ENCODE assay signal across 7 cellular contexts in genomic region chr19:35645680-35646511, GRCh38. TPM values are rescaled to one million over a fixed set of nuclear protein-coding genes. Genes with fewer than 3 reads are reported as not detected.
DNase-seq lines count a peak whose midpoint lies in the region; ATAC-seq and TF ChIP-seq lines count a peak whose summit lies in the region.
"Had no signal": no experiment of that assay in that cellular context is flagged by ENCODE, and none has a peak within 500 bp of the region (broad histone marks: within the 10 kb centered on the region; RNA-seq: fewer than 3 reads in every experiment).

No MANE protein-coding gene starts in this region.

- DNase-seq in ascending aorta (ENCODE audit: low spot score in 2 of 2): no peak
- DNase-seq in psoas muscle: no peak
- no peak for DNase-seq in foreskin keratinocyte
- no peak for DNase-seq in NCI-H510A (lab: John Stamatoyannopoulos, UW)
- no peak for DNase-seq in T1000 (lab: John Stamatoyannopoulos, UW)

- intact Hi-C loops in ascending aorta (cut with DNase I): loop anchor here (2.0 to 10.0 kb wide), 7 partner anchors 57 to 971 kb away; partner anchors contain the start of genes ALKBH6, SCGB2B2, THAP8 and USF2
- intact Hi-C loops in psoas muscle (cut with DNase I): loop anchor here in 1 of 2 donors (5.0 kb wide), 2 partner anchors 71 to 99 kb away; partner anchors contain the start of genes KMT2B and TMEM147

- H3K27ac ChIP-seq in KMS-11 (no peak overlapping the region), ascending aorta (peak overlapping the region; percentile 85 to 91), psoas muscle (no peak overlapping the region), foreskin keratinocyte (no peak overlapping the region)

- ATAC-seq in psoas muscle (no peak), foreskin keratinocyte (no peak)

- 76 to 80% (median 77%) methylated on average over 7 of the region's 7 CpGs for WGBS in psoas muscle, 3 donors

- TF ChIP-seq CTCF in KMS-11 (conservative IDR thresholded peaks at IDR 0.05; ENCODE audit: low read depth, low read length): no peak
- TF ChIP-seq CTCF in ascending aorta (IDR thresholded peaks at IDR 0.05): no peak
- TF ChIP-seq CTCF in psoas muscle (IDR thresholded peaks at IDR 0.05): no peak
- TF ChIP-seq CTCF in foreskin keratinocyte (conservative IDR thresholded peaks at IDR 0.05): no peak

- H3K9me3 ChIP-seq in ascending aorta (no peaks in the 10 kb centered on the region), psoas muscle (no peaks in the 10 kb centered on the region)
- H3K9me3 ChIP-seq: ovary had no signal

- H2AFZ ChIP-seq in KMS-11 (ENCODE audit: low read depth): peak overlapping the region; percentile 67; the same call in 1 of the 2 replicates

- H3K4me1 ChIP-seq in KMS-11 (ENCODE audit: low read depth, poor library complexity, severe bottlenecking) (peaks cover 39% of the 10 kb centered on the region), ascending aorta (peaks cover 0 to 33% of the 10 kb centered on the region in 2 donors), psoas muscle (peaks cover 21% of the 10 kb centered on the region), foreskin keratinocyte (no peaks in the 10 kb centered on the region)

- H3K4me2 ChIP-seq in KMS-11: peak overlapping the region; percentile 95

- peaks cover 26% of the 10 kb centered on the region for H3K79me2 ChIP-seq in KMS-11 (ENCODE audit: insufficient read depth, low read depth)

- H3K27me3 ChIP-seq in KMS-11 (ENCODE audit: insufficient read depth, low read depth) (no peaks in the 10 kb centered on the region), ascending aorta (no peaks in the 10 kb centered on the region), psoas muscle (ENCODE audit: insufficient read depth in 3 of 3, low read length in 2 of 3) (no peaks in the 10 kb centered on the region), foreskin keratinocyte (no peaks in the 10 kb centered on the region)
- H3K27me3 ChIP-seq: ovary had no signal

- H3K36me3 ChIP-seq in KMS-11 (ENCODE audit: insufficient read depth) (no peaks in the 10 kb centered on the region), ascending aorta (peaks cover under 1 to 3% of the 10 kb centered on the region in 2 donors), psoas muscle (ENCODE audit: insufficient read depth in 1 of 2, low read depth in 1 of 2) (peaks cover 1 to 15% of the 10 kb centered on the region in 2 donors)
- H3K36me3 ChIP-seq: ovary had no signal

- no peaks in the 10 kb centered on the region for H4K20me1 ChIP-seq in KMS-11 (ENCODE audit: insufficient read depth)

- H3K9ac ChIP-seq in KMS-11: no peak overlapping the region

- H3K4me3 ChIP-seq in KMS-11 (IDR thresholded peaks at IDR 0.05; ENCODE audit: insufficient read depth, low read depth, low read length) (no peak overlapping the region), ascending aorta (no peak overlapping the region), psoas muscle (peak overlapping the region; percentile 67)

RNA-seq across cellular contexts. Expression of gene COX6B1, which starts 2.2 kb away (rescaled TPM):
- total RNA-seq in ascending aorta: 301 TPM
- total RNA-seq in psoas muscle: 100 to 1,000 TPM; 631 to 878 (median 757) TPM
- 1,000 to 10,000 TPM in 2 of 3 donors, 100 to 1,000 TPM in 1; 912 to 1,724 (median 1,459) TPM for polyA plus RNA-seq in psoas muscle
- 440 and 488 TPM in 2 replicates for total RNA-seq in foreskin keratinocyte
- 765 and 815 TPM in 2 replicates for polyA plus RNA-seq in foreskin keratinocyte

RNA-seq across cellular contexts. Expression of gene ETV2, which starts 4.4 kb away (rescaled TPM):
- total RNA-seq in ascending aorta (4.8 TPM), psoas muscle (not detected), foreskin keratinocyte (0.71 and 0.82 TPM in 2 replicates)
- polyA plus RNA-seq in psoas muscle (under 1 TPM; 0.19 to 0.23 (median 0.20) TPM), foreskin keratinocyte (1.7 and 2.0 TPM in 2 replicates)

RNA-seq across cellular contexts. Expression of gene RBM42, which starts 17.1 kb away (rescaled TPM):
- 69.0 TPM for total RNA-seq in ascending aorta
- 10 to 100 TPM; 50.1 to 68.1 (median 59.1) TPM for total RNA-seq in psoas muscle
- polyA plus RNA-seq in psoas muscle: 10 to 100 TPM; 53.2 to 69.1 (median 61.1) TPM
- 74.8 and 76.2 TPM in 2 replicates for total RNA-seq in foreskin keratinocyte
- 95.0 and 97.4 TPM in 2 replicates for polyA plus RNA-seq in foreskin keratinocyte

RNA-seq across cellular contexts. Expression of gene UPK1A, which starts 20.4 kb away (rescaled TPM):
- total RNA-seq in ascending aorta: not detected
- not detected for total RNA-seq in psoas muscle
- under 1 TPM; 0.17 to 0.31 (median 0.24) TPM for polyA plus RNA-seq in psoas muscle
- not detected in 2 replicates for total RNA-seq in foreskin keratinocyte
- 0.07 TPM in 1 of 2 replicates, not detected in the other for polyA plus RNA-seq in foreskin keratinocyte
- total RNA-seq: ovary had no signal

RNA-seq across cellular contexts. Expression of gene HAUS5, which starts 33.4 kb away (rescaled TPM):
- total RNA-seq in ascending aorta (1.9 TPM), psoas muscle (1 to 10 TPM; 2.5 to 6.1 (median 4.8) TPM), foreskin keratinocyte (14.5 and 18.8 TPM in 2 replicates)
- polyA plus RNA-seq in psoas muscle (1 to 10 TPM; 3.3 to 3.9 (median 3.6) TPM), foreskin keratinocyte (16.2 and 17.0 TPM in 2 replicates)

Comparison
In these comparisons a context has a peak if more than half of its experiments do, and no peak if none do; other contexts are left out.
1. H3K27ac ChIP-seq: peak in ascending aorta (2 of 2); none in KMS-11 (single experiment), psoas muscle (single experiment) and foreskin keratinocyte (single experiment).